ENCODE assay signal across 1 cellular context in genomic region chr9:93324191-93324834, GRCh38.
TF ChIP-seq lines count a peak whose summit lies in the region.

No MANE protein-coding gene starts in this region.

TF ChIP-seq in A549, 52 proteins besides CTCF, POLR2A, EP300 and RAD21 (continued from another document):
- no peak for TF ChIP-seq BCL3 (IDR thresholded peaks at IDR 0.05)
- no peak for TF ChIP-seq USF2 (IDR thresholded peaks at IDR 0.05)
- no peak for TF ChIP-seq TFCP2L1 (CRISPR knock-in tag; IDR thresholded peaks at IDR 0.05)
